Comparison of ENCODE assay signal across 5 cellular contexts in genomic region chrY:18461211-18461901, GRCh38.
DNase-seq lines count a peak whose midpoint lies in the region; ATAC-seq, FAIRE-seq and TF ChIP-seq lines count a peak whose summit lies in the region.
"Not testable (repeated sequence)": the region's sequence is repeated elsewhere in the genome, so short reads cannot be mapped to it uniquely, and the experiment has no call there.

No MANE protein-coding gene starts in this region.

- not testable (repeated sequence) for H3K4me1 Mint-ChIP-seq in activated CD4-positive, alpha-beta T cell treated with anti-CD3 and anti-CD28 coated beads for 36 hours; activated naive CD8-positive, alpha-beta T cell treated with anti-CD3 and anti-CD28 coated beads, Interleukin-2, amount 50 U/mL, for 24 hours

- TF ChIP-seq EP300 in A549 (IDR thresholded peaks at IDR 0.05) = not testable (repeated sequence)

- POLR2A ChIA-PET in A549 (lab: Yijun Ruan, JAX); activated CD4-positive, alpha-beta T cell treated with anti-CD3 and anti-CD28 coated beads for 36 hours (lab: Charles Lee): not testable (repeated sequence)

- ATAC-seq in A549 = peak; percentile 73 to 79
- peak; percentile 47 for ATAC-seq in activated CD4-positive, alpha-beta T cell treated with anti-CD3 and anti-CD28 coated beads for 36 hours
- ATAC-seq in activated naive CD8-positive, alpha-beta T cell treated with anti-CD3 and anti-CD28 coated beads, Interleukin-2, amount 50 U/mL, for 24 hours = peak; percentile 43

- not testable (repeated sequence) for TF ChIP-seq POLR2A in A549 (IDR thresholded peaks at IDR 0.05; ENCODE audit: low read length)

- intact Hi-C loops in activated CD4-positive, alpha-beta T cell treated with anti-CD3 and anti-CD28 coated beads for 36 hours (cut with DNase I, micrococcal nuclease) = not testable (repeated sequence)

- not testable (repeated sequence) for H3K4me2 ChIP-seq in A549

- TF ChIP-seq CTCF in A549 (IDR thresholded peaks at IDR 0.05) = not testable (repeated sequence)

- H3K4me3 Mint-ChIP-seq in activated CD4-positive, alpha-beta T cell treated with anti-CD3 and anti-CD28 coated beads for 36 hours; activated naive CD8-positive, alpha-beta T cell treated with anti-CD3 and anti-CD28 coated beads, Interleukin-2, amount 50 U/mL, for 24 hours: not testable (repeated sequence)

- H3K27ac Mint-ChIP-seq in activated CD4-positive, alpha-beta T cell treated with anti-CD3 and anti-CD28 coated beads for 36 hours; activated naive CD8-positive, alpha-beta T cell treated with anti-CD3 and anti-CD28 coated beads, Interleukin-2, amount 50 U/mL, for 24 hours: not testable (repeated sequence)

- not testable (repeated sequence) for DNase-seq in A549 (ENCODE audit: low read depth in 1 of 2, low spot score in 1 of 2); RCC 7860 (ENCODE audit: low spot score); activated CD4-positive, alpha-beta T cell treated with anti-CD3 and anti-CD28 coated beads for 36 hours; activated naive CD8-positive, alpha-beta T cell treated with anti-CD3 and anti-CD28 coated beads, Interleukin-2, amount 50 U/mL, for 24 hours

- not testable (repeated sequence) for H3K27me3 Mint-ChIP-seq in activated CD4-positive, alpha-beta T cell treated with anti-CD3 and anti-CD28 coated beads for 36 hours; activated naive CD8-positive, alpha-beta T cell treated with anti-CD3 and anti-CD28 coated beads, Interleukin-2, amount 50 U/mL, for 24 hours

- H3K9me3 ChIP-seq in A549 = not testable (repeated sequence)

- WGBS in A549 (ENCODE audit: missing lambda C conversion rate) = no CpG with 5 or more reads among the region's 2 CpGs

- H3K27ac ChIP-seq in A549 = not testable (repeated sequence)

- not testable (repeated sequence) for H3K4me1 ChIP-seq in A549

- not testable (repeated sequence) for H3K36me3 Mint-ChIP-seq in activated CD4-positive, alpha-beta T cell treated with anti-CD3 and anti-CD28 coated beads for 36 hours (ENCODE audit: low read depth); activated naive CD8-positive, alpha-beta T cell treated with anti-CD3 and anti-CD28 coated beads, Interleukin-2, amount 50 U/mL, for 24 hours (ENCODE audit: low read depth)

- not testable (repeated sequence) for H3K4me3 ChIP-seq in A549

- not testable (repeated sequence) for H3K9me3 Mint-ChIP-seq in activated CD4-positive, alpha-beta T cell treated with anti-CD3 and anti-CD28 coated beads for 36 hours (ENCODE audit: low read depth); activated naive CD8-positive, alpha-beta T cell treated with anti-CD3 and anti-CD28 coated beads, Interleukin-2, amount 50 U/mL, for 24 hours

- CTCF ChIA-PET in A549 (lab: Yijun Ruan, JAX); activated CD4-positive, alpha-beta T cell treated with anti-CD3 and anti-CD28 coated beads for 36 hours (lab: Charles Lee): not testable (repeated sequence)

- peak; percentile 43 for FAIRE-seq in A549 (lab: Jason Lieb, UNC)
- peak; percentile 100 for FAIRE-seq in RCC 7860 (lab: Jason Lieb, UNC)
- FAIRE-seq in islet of Langerhans (lab: Jason Lieb, UNC) = peak; percentile 58

- TF ChIP-seq RAD21 in A549 (conservative IDR thresholded peaks at IDR 0.05 in 1 of 2, IDR thresholded peaks at IDR 0.05 in 1 of 2) = not testable (repeated sequence)
